Comparison of ENCODE assay signal across 8 cellular contexts in genomic region chr6:33416386-33417126, GRCh38. TPM values are rescaled to one million over a fixed set of nuclear protein-coding genes. Genes with fewer than 3 reads are reported as not detected.
A peak's percentile ranks its signal among the peaks of the same experiment; 100 is the strongest.
DNase-seq lines count a peak whose midpoint lies in the region; ATAC-seq, FAIRE-seq and TF ChIP-seq lines count a peak whose summit lies in the region.

No MANE protein-coding gene starts in this region.

- DNase-seq in GM19239 (ENCODE audit: insufficient read length, low spot score): no peak
- DNase-seq in foreskin fibroblast: peak in 1 of 2 donors; percentile 39
- peak; percentile 48 for DNase-seq in stimulated activated CD8-positive, alpha-beta memory T cell treated with anti-CD3 and anti-CD28 coated beads, Interleukin-4, amount 100 ng/mL, for 48 hours
- DNase-seq in GM03348 (ENCODE audit: low spot score): no peak
- no peak for DNase-seq in omental fat pad (ENCODE audit: low spot score)
- no peak for DNase-seq in effector CD8-positive, alpha-beta T cell (lab: John Stamatoyannopoulos, UW)
- DNase-seq in glomerular visceral epithelial cell (ENCODE audit: extremely low spot score): no peak

- H3K4me3 ChIP-seq in foreskin fibroblast (ENCODE audit: low read depth in 1 of 2, low read length in 2 of 2): peak overlapping the region; percentile 74 to 89

- H3K27ac ChIP-seq in VCaP: peak overlapping the region; percentile 94

- peak; percentile 77 for FAIRE-seq in GM19239 (lab: Jason Lieb, UNC)

- ATAC-seq in omental fat pad (ENCODE audit: low FRiP score): no peak

- no peak for TF ChIP-seq CTCF in VCaP (conservative IDR thresholded peaks at IDR 0.05)
- TF ChIP-seq CTCF in foreskin fibroblast (IDR thresholded peaks at IDR 0.05; ENCODE audit: low read depth, low read length): no peak
- no peak for TF ChIP-seq CTCF in omental fat pad (IDR thresholded peaks at IDR 0.05)

RNA-seq across cellular contexts. Expression of gene CUTA, which starts 1.4 kb away (rescaled TPM):
- total RNA-seq in omental fat pad: 100 to 1,000 TPM in 2 of 4 donors, 10 to 100 TPM in 2; 57.1 to 107 (median 98.1) TPM

RNA-seq across cellular contexts. Expression of gene SYNGAP1, which starts 3.3 kb away (rescaled TPM):
- 10 to 100 TPM in 3 of 4 donors, 1 to 10 TPM in 1; 8.8 to 12.3 (median 10.3) TPM for total RNA-seq in omental fat pad

RNA-seq across cellular contexts. Expression of gene PHF1, which starts 5.7 kb away (rescaled TPM):
- total RNA-seq in omental fat pad: 10 to 100 TPM; 40.8 to 56.5 (median 48.9) TPM

RNA-seq across cellular contexts. Expression of gene KIFC1, which starts 24.9 kb away (rescaled TPM):
- 10 to 100 TPM in 1 of 4 donors, 1 to 10 TPM in 1, under 1 TPM in 2; 0.25 to 10.8 (median 3.1) TPM for total RNA-seq in omental fat pad

RNA-seq across cellular contexts. Expression of gene ZBTB9, which starts 37.8 kb away (rescaled TPM):
- 1 to 10 TPM; 1.4 to 8.6 (median 5.7) TPM for total RNA-seq in omental fat pad
